In the genomic region with DNA sequence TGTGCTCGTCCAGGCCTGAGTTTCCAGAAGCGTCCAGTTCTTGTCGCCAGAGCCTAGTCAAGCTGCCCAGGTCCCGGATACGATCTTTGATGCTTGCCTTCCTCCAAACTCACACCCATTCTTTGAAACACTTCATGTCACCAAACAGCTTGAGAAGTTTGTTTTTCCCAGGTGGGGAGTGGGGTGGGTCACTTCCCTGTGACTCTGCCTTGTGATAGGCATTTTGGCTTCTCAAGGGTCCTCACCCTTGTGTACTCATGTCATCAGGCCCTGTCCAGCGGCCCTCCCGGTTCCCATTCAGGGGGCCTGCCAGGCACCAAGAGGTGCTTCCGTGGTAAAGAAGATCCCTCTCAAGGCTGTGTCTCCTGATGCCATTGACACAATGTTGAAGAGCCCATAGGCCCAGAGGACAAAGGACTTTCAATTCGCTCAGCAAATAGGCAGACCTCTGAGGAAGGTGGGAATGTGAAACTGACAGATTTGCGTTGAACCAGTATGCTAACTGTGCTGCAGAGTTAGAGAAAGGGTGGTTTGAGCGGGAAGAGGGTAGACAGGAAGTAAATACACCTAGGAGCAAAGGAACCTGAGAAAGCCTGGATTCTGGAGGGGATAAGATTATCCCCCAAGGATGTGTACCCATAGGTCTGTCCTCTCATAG, we compare ENCODE assay signal across 1 cellular context.
TF ChIP-seq lines count a peak whose summit lies in the region.

No MANE protein-coding gene starts in this region.

TF ChIP-seq in GM23338, 12 proteins besides CTCF, POLR2A, EP300 and RAD21 (continued from another document):
- TF ChIP-seq, protein P1, sequence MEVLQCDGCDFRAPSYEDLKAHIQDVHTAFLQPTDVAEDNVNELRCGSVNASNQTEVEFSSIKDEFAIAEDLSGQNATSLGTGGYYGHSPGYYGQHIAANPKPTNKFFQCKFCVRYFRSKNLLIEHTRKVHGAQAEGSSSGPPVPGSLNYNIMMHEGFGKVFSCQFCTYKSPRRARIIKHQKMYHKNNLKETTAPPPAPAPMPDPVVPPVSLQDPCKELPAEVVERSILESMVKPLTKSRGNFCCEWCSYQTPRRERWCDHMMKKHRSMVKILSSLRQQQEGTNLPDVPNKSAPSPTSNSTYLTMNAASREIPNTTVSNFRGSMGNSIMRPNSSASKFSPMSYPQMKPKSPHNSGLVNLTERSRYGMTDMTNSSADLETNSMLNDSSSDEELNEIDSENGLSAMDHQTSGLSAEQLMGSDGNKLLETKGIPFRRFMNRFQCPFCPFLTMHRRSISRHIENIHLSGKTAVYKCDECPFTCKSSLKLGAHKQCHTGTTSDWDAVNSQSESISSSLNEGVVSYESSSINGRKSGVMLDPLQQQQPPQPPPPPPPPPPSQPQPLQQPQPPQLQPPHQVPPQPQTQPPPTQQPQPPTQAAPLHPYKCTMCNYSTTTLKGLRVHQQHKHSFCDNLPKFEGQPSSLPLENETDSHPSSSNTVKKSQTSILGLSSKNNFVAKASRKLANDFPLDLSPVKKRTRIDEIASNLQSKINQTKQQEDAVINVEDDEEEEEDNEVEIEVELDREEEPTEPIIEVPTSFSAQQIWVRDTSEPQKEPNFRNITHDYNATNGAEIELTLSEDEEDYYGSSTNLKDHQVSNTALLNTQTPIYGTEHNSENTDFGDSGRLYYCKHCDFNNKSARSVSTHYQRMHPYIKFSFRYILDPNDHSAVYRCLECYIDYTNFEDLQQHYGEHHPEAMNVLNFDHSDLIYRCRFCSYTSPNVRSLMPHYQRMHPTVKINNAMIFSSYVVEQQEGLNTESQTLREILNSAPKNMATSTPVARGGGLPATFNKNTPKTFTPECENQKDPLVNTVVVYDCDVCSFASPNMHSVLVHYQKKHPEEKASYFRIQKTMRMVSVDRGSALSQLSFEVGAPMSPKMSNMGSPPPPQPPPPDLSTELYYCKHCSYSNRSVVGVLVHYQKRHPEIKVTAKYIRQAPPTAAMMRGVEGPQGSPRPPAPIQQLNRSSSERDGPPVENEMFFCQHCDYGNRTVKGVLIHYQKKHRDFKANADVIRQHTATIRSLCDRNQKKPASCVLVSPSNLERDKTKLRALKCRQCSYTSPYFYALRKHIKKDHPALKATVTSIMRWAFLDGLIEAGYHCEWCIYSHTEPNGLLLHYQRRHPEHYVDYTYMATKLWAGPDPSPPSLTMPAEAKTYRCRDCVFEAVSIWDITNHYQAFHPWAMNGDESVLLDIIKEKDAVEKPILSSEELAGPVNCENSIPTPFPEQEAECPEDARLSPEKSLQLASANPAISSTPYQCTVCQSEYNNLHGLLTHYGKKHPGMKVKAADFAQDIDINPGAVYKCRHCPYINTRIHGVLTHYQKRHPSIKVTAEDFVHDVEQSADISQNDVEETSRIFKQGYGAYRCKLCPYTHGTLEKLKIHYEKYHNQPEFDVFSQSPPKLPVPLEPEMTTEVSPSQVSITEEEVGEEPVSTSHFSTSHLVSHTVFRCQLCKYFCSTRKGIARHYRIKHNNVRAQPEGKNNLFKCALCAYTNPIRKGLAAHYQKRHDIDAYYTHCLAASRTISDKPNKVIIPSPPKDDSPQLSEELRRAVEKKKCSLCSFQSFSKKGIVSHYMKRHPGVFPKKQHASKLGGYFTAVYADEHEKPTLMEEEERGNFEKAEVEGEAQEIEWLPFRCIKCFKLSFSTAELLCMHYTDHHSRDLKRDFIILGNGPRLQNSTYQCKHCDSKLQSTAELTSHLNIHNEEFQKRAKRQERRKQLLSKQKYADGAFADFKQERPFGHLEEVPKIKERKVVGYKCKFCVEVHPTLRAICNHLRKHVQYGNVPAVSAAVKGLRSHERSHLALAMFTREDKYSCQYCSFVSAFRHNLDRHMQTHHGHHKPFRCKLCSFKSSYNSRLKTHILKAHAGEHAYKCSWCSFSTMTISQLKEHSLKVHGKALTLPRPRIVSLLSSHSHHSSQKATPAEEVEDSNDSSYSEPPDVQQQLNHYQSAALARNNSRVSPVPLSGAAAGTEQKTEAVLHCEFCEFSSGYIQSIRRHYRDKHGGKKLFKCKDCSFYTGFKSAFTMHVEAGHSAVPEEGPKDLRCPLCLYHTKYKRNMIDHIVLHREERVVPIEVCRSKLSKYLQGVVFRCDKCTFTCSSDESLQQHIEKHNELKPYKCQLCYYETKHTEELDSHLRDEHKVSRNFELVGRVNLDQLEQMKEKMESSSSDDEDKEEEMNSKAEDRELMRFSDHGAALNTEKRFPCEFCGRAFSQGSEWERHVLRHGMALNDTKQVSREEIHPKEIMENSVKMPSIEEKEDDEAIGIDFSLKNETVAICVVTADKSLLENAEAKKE (CRISPR knock-in tag; IDR thresholded peaks at IDR 0.05): no peak
- TF ChIP-seq STAT1 (IDR thresholded peaks at IDR 0.05; ENCODE audit: unreplicated experiment): no peak
- no peak for TF ChIP-seq REST (IDR thresholded peaks at IDR 0.05; ENCODE audit: unreplicated experiment)
- TF ChIP-seq JUNB (IDR thresholded peaks at IDR 0.05; ENCODE audit: unreplicated experiment): no peak
- TF ChIP-seq ZNF114 (CRISPR knock-in tag; IDR thresholded peaks at IDR 0.05): no peak
- TF ChIP-seq NANOG (IDR thresholded peaks at IDR 0.05; ENCODE audit: borderline replicate concordance): no peak
- TF ChIP-seq ETS1 (IDR thresholded peaks at IDR 0.05): no peak
